17 cellular contexts compared by ENCODE assay signal in the genomic region with DNA sequence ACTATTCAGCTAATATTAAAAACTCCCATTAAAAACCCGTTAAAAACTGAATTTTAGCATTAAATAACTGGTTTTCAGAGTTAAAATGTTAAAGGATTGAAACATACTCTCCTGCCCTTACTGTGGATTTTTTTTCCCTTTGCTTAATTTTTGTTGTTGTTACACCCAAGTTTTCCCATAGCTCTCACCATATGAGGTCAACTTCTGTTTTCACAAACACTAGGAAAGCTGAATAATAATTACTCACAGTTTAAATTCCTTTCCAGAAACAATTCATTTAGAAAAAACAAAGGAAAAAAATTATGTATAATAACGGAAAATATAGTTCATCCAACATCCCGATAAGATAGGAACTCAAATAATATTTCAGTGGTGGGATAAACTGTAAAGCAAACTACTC.
"Had no signal": no experiment of that assay in that cellular context is flagged by ENCODE, and none has a peak within 500 bp of the region (broad histone marks: within the 10 kb centered on the region; RNA-seq: fewer than 3 reads in every experiment).

No MANE protein-coding gene starts in this region.

- ATAC-seq: activated naive CD4-positive, alpha-beta T cell treated with anti-CD3 and anti-CD28 coated beads, Interleukin-2, amount 50 U/mL, for 72 hours; gastrocnemius medialis; left ventricle myocardium superior; right lobe of liver had no signal

- H3K4me1 Mint-ChIP-seq: neural crest cell had no signal

- H3K27me3 Mint-ChIP-seq: type B pancreatic cell had no signal

- DNase-seq: activated CD4-positive, alpha-beta T cell treated with anti-CD3 and anti-CD28 coated beads, Interleukin-2, amount 50 U/mL, for 4 hours; activated effector memory CD4-positive, alpha-beta T cell treated with anti-CD3 and anti-CD28 coated beads, Interleukin-2, amount 50 U/mL, for 16 hours; activated T-cell treated with anti-CD3 and anti-CD28 coated beads, Interleukin-2, amount 50 U/mL, for 1 hour; amygdala; cerebellar nuclear complex; dorsolateral prefrontal cortex; gastrocnemius medialis; left ventricle myocardium superior; right lobe of liver; stimulated activated CD4-positive, alpha-beta T cell treated with anti-CD3 and anti-CD28 coated beads, Interleukin-12 subunit alpha, Interleukin-12 subunit beta, amount 100 ng/mL, for 4 hours; stimulated activated naive CD4-positive, alpha-beta T cell had no signal

- H3K4me3 ChIP-seq: dorsolateral prefrontal cortex, esophagus muscularis mucosa, gastrocnemius medialis, right lobe of liver had no signal

- H3K9me3 Mint-ChIP-seq: activated naive CD4-positive, alpha-beta T cell treated with anti-CD3 and anti-CD28 coated beads, Interleukin-2, amount 50 U/mL, for 72 hours; mesothelial cell of epicardium; neural crest cell; T-helper 1 cell treated with Interleukin-12 subunit alpha and Interleukin-12 subunit beta and Interleukin-4 antibody, amounts not matched to agents 30 μg/mL and 1 μg/mL, for 36 hours; type B pancreatic cell had no signal

- H3K27ac Mint-ChIP-seq: activated naive CD4-positive, alpha-beta T cell treated with anti-CD3 and anti-CD28 coated beads, Interleukin-2, amount 50 U/mL, for 72 hours; mesothelial cell of epicardium; T-helper 1 cell treated with Interleukin-12 subunit alpha and Interleukin-12 subunit beta and Interleukin-4 antibody, amounts not matched to agents 30 μg/mL and 1 μg/mL, for 36 hours; type B pancreatic cell had no signal

- H3K36me3 Mint-ChIP-seq: activated naive CD4-positive, alpha-beta T cell treated with anti-CD3 and anti-CD28 coated beads, Interleukin-2, amount 50 U/mL, for 72 hours; mesothelial cell of epicardium; type B pancreatic cell had no signal

- H3K4me3 Mint-ChIP-seq: mesothelial cell of epicardium; neural crest cell; T-helper 1 cell treated with Interleukin-12 subunit alpha and Interleukin-12 subunit beta and Interleukin-4 antibody, amounts not matched to agents 30 μg/mL and 1 μg/mL, for 36 hours; type B pancreatic cell had no signal
